8 cellular contexts compared by ENCODE assay signal in the genomic region with DNA sequence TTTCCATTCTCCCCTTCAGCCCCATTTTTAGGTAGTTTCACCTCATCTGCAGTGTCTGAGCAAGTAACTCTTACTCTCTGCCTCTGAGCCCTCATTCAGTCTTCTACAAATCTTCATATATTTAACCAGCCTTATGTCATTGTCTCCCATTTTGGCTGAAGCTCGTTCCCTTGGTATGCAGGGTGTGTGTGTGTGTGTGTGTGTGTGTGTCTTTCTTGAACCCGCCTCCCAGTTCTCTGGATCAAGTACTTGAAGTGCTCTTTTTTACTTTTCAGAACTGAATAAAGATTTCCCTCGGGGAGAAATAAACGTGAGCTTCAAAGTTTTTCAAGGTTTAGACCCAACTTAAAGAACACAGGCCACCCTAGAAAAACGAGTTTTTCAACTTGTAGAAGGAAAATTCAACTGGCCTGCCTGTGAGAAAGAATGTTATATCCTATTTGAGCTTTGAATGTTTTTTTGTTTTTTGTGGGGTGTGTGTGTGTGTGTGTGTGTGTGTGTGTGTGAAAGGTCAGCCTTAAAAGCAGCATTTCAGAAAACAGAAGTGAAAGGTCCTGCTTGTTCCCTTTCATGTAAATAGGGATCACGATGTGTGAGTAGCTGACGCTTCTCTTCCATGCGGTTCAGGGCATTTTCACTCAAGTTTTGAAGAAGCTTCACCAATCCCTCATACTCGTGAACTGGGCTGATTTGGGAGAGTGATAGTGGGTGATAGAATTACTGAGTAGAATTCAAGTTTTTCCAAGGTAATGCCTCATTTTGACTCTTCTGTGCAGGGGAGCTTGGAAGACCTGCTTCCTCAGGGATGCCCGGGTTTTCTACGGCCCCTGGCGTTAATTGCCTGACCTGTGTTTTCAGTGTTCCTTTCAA. TPM values are rescaled to one million over a fixed set of nuclear protein-coding genes. Genes with fewer than 3 reads are reported as not detected.
DNase-seq lines count a peak whose midpoint lies in the region; ATAC-seq and TF ChIP-seq lines count a peak whose summit lies in the region.

No MANE protein-coding gene starts in this region.

- H3K4me1 ChIP-seq in mammary epithelial cell (ENCODE audit: insufficient read depth, low read length) (peaks cover 28% of the 10 kb centered on the region), mucosa of stomach (ENCODE audit: control insufficient read depth, insufficient read depth, low read length) (peaks cover 28% of the 10 kb centered on the region)

- H3K9me3 ChIP-seq in mammary epithelial cell (replicated peaks; ENCODE audit: insufficient read depth, low read length) = no peaks in the 10 kb centered on the region
- no peaks in the 10 kb centered on the region for H3K9me3 ChIP-seq in mucosa of stomach (ENCODE audit: control insufficient read depth, low read length)

- H3K36me3 ChIP-seq in mammary epithelial cell (ENCODE audit: insufficient read depth, low read length) = no peaks in the 10 kb centered on the region
- H3K36me3 ChIP-seq in mucosa of stomach (ENCODE audit: control insufficient read depth, insufficient read depth, low read length) = peaks cover 5% of the 10 kb centered on the region

- no peak for TF ChIP-seq CTCF in mammary epithelial cell (conservative IDR thresholded peaks at IDR 0.05 in 1 of 2, IDR thresholded peaks at IDR 0.05 in 1 of 2; ENCODE audit: extremely low read depth in 1 of 2, insufficient read depth in 1 of 2, low read depth in 1 of 2, low read length in 2 of 2)

- dilution Hi-C loops in mammary epithelial cell (cut with HindIII; ENCODE audit: low sequenced_read_pairs) = no loop called here

- H4K20me1 ChIP-seq in mammary epithelial cell (ENCODE audit: insufficient read depth, low read length) = no peaks in the 10 kb centered on the region

- ATAC-seq in GM19397 (IDR thresholded peaks at IDR 0.05; ENCODE audit: unreplicated experiment) (peak; percentile 42), HG03196 (IDR thresholded peaks at IDR 0.05; ENCODE audit: unreplicated experiment) (peak; percentile 35)

- in situ Hi-C loops in mammary epithelial cell (cut with MboI; ENCODE audit: low sequenced_read_pairs in 2 of 2) = no loop called here

- WGBS in mammary epithelial cell (ENCODE audit: low coverage, missing lambda C conversion rate) = 47% methylated on average over 12 of the region's 12 CpGs

- H3K9ac ChIP-seq in mammary epithelial cell (ENCODE audit: insufficient read depth, low read length) = peak overlapping the region; percentile 30
- H3K9ac ChIP-seq in mucosa of stomach (ENCODE audit: low read length) = peak overlapping the region; percentile 76

- CTCF ChIA-PET in mammary epithelial cell (lab: Charles Lee; ENCODE audit: low non-redundant PET) = no interaction called here

- BruUV-seq in mammary epithelial cell (replicated peaks; lab: Mats Ljungman, UMichigan) = no TSS peak

- peak overlapping the region; percentile 66 for H3K4me2 ChIP-seq in mammary epithelial cell (ENCODE audit: insufficient read depth, low read depth, low read length)

- no peak overlapping the region for H3K4me3 ChIP-seq in mammary epithelial cell (replicated peaks in 1 of 3; ENCODE audit: insufficient read depth in 1 of 3, low read depth in 2 of 3, low read length in 3 of 3)
- peak overlapping the region; percentile 10 for H3K4me3 ChIP-seq in mucosa of stomach (ENCODE audit: low read length)

- no peaks in the 10 kb centered on the region for H3K79me2 ChIP-seq in mammary epithelial cell (ENCODE audit: insufficient read depth, low read length)

- H3K27me3 ChIP-seq in mammary epithelial cell (ENCODE audit: insufficient read depth, low read length) (no peaks in the 10 kb centered on the region), mucosa of stomach (ENCODE audit: control insufficient read depth, insufficient read depth, low read length) (no peaks in the 10 kb centered on the region)

- peak overlapping the region; percentile 33 for H3K27ac ChIP-seq in mammary epithelial cell (ENCODE audit: insufficient read depth, low read depth, low read length)

- intact Hi-C loops in mammary epithelial cell (cut with micrococcal nuclease) = no loop called here

- H2AFZ ChIP-seq in mammary epithelial cell (ENCODE audit: low read depth, low read length) = peak overlapping the region; percentile 82

- no peak for DNase-seq in mammary epithelial cell
- no peak for DNase-seq in activated gamma-delta T cell treated with Interleukin-2 at 50 U/mL for 16 hours
- no peak for DNase-seq in GF-D8 (lab: John Stamatoyannopoulos, UW)
- DNase-seq in DMS53 treated with DMSO at 0.1 percent for 48 hours (lab: John Stamatoyannopoulos, UW; ENCODE audit: unreplicated experiment) = no peak
- DNase-seq in RKO (ENCODE audit: low spot score) = no peak

RNA-seq across cellular contexts. Expression of gene EML6, which starts 50.6 kb away (rescaled TPM):
- under 1 TPM; 0.83 to 0.94 TPM for total RNA-seq in mammary epithelial cell
- polyA plus RNA-seq in mammary epithelial cell = 0.37 TPM
- polyA minus RNA-seq in mammary epithelial cell = not detected
